8 cellular contexts compared by ENCODE assay signal in genomic region chr19:6056801-6057650, GRCh38. TPM values are rescaled to one million over a fixed set of nuclear protein-coding genes. Genes with fewer than 3 reads are reported as not detected.
DNase-seq lines count a peak whose midpoint lies in the region; ATAC-seq and TF ChIP-seq lines count a peak whose summit lies in the region.

No MANE protein-coding gene starts in this region.

- no peak for TF ChIP-seq CTCF in AG04450 (IDR thresholded peaks at IDR 0.05; ENCODE audit: low read depth, low read length)
- no peak for TF ChIP-seq CTCF in endothelial cell (IDR thresholded peaks at IDR 0.05; ENCODE audit: unreplicated experiment)
- TF ChIP-seq CTCF in upper lobe of right lung (IDR thresholded peaks at IDR 0.05): no peak

- intact Hi-C loops in upper lobe of right lung (cut with DNase I): no loop called here

- CTCF ChIA-PET in AG04450 (lab: Charles Lee): interaction anchor here (0.7 to 1.8 kb wide), 4 partner anchors 9 to 89 kb away, joined by 3 to 13 read pairs (median 3); no protein-coding TSS in a partner anchor

- no peaks in the 10 kb centered on the region for H3K36me3 Mint-ChIP-seq in endothelial cell (ENCODE audit: low read depth, unreplicated experiment)

- H3K9me3 Mint-ChIP-seq in endothelial cell (ENCODE audit: unreplicated experiment): no peaks in the 10 kb centered on the region

- H3K4me3 ChIP-seq in AG04450 (ENCODE audit: low read depth, low read length) (no peak overlapping the region), upper lobe of right lung (no peak overlapping the region)

- H3K27ac Mint-ChIP-seq in endothelial cell (ENCODE audit: unreplicated experiment): peak overlapping the region; percentile 83

- H3K27me3 ChIP-seq in AG04450 (ENCODE audit: control insufficient read depth, insufficient read depth, low read length): no peaks in the 10 kb centered on the region
- no peaks in the 10 kb centered on the region for H3K27me3 ChIP-seq in upper lobe of right lung

- ATAC-seq in upper lobe of right lung (peak; percentile 81), GM18867 (IDR thresholded peaks at IDR 0.05; ENCODE audit: unreplicated experiment) (no peak)

- H3K4me3 Mint-ChIP-seq in endothelial cell (ENCODE audit: unreplicated experiment): no peak overlapping the region

- peaks cover 11% of the 10 kb centered on the region for H3K27me3 Mint-ChIP-seq in endothelial cell (ENCODE audit: unreplicated experiment)

- POLR2A ChIA-PET in AG04450 (lab: Yijun Ruan, JAX): interaction anchor here (0.8 to 1.0 kb wide), 2 partner anchors 20 to 35 kb away, joined by 5 read pairs; no protein-coding TSS in a partner anchor

- DNase-seq in AG04450 (ENCODE audit: low read depth, low spot score): peak; percentile 65
- peak; percentile 91 for DNase-seq in HPDE6-E6E7 (ENCODE audit: extremely low spot score)
- peak; percentile 36 for DNase-seq in SHP77 treated with DMSO at 0.1 percent for 48 hours (lab: John Stamatoyannopoulos, UW)
- peak; percentile 30 for DNase-seq in endothelial cell (ENCODE audit: low spot score)
- DNase-seq in midbrain (lab: John Stamatoyannopoulos, UW): peak; percentile 64
- no peak for DNase-seq in upper lobe of right lung
- DNase-seq in activated gamma-delta T cell treated with Interleukin-2 at 50 U/mL for 16 hours: no peak

- H3K27ac ChIP-seq in AG04450 (ENCODE audit: low read depth, low read length): peak overlapping the region; percentile 84
- H3K27ac ChIP-seq in upper lobe of right lung: peak overlapping the region; percentile 86

- peaks cover 61% of the 10 kb centered on the region for H3K4me1 ChIP-seq in upper lobe of right lung

- H3K36me3 ChIP-seq in upper lobe of right lung: no peaks in the 10 kb centered on the region

- H3K4me1 Mint-ChIP-seq in endothelial cell (ENCODE audit: unreplicated experiment): peaks cover 16% of the 10 kb centered on the region

- H3K9me3 ChIP-seq in AG04450 (ENCODE audit: control insufficient read depth, insufficient read depth, low read length) (no peaks in the 10 kb centered on the region; the same call in 1 of the 2 replicates), upper lobe of right lung (no peaks in the 10 kb centered on the region)

RNA-seq across cellular contexts. Expression of gene RFX2, which starts 53.3 kb away (rescaled TPM):
- polyA plus RNA-seq in AG04450 (2011; rRNA removed): 2.7 and 2.9 TPM in 2 replicates
- polyA minus RNA-seq in AG04450 (2011; rRNA and poly(A)+ RNA removed): 7.3 and 9.8 TPM in 2 replicates
- total RNA-seq in endothelial cell (ENCODE audit: unreplicated experiment): 1.2 TPM
- total RNA-seq in upper lobe of right lung: 11.7 TPM

Comparison
In these comparisons a context has a peak if more than half of its experiments do, and no peak if none do; other contexts are left out.
1. DNase-seq: peak in AG04450 (single experiment), HPDE6-E6E7 (single experiment), SHP77 treated with DMSO at 0.1 percent for 48 hours (single experiment), endothelial cell (single experiment) and midbrain (single experiment); none in upper lobe of right lung (single experiment) and activated gamma-delta T cell treated with Interleukin-2 at 50 U/mL for 16 hours (single experiment).